Comparison of ENCODE assay signal across 19 cellular contexts in genomic region chr4:26737385-26737784, GRCh38.
"Had no signal": no experiment of that assay in that cellular context is flagged by ENCODE, and none has a peak within 500 bp of the region (broad histone marks: within the 10 kb centered on the region; RNA-seq: fewer than 3 reads in every experiment).

No MANE protein-coding gene starts in this region.

- H3K27me3 ChIP-seq: dorsolateral prefrontal cortex, esophagus muscularis mucosa, neutrophil, right atrium auricular region, stomach, tibial artery had no signal

- H3K4me1 ChIP-seq: prostate gland, testis had no signal

- H3K27ac ChIP-seq: dorsolateral prefrontal cortex, epithelial cell of prostate, esophagus muscularis mucosa, neutrophil, prostate gland, right atrium auricular region, stomach, testis, tibial artery had no signal

- H3K4me3 ChIP-seq: dorsolateral prefrontal cortex, esophagus muscularis mucosa, lung, prostate gland, right atrium auricular region, stomach, testis, tibial artery had no signal

- DNase-seq: cerebellar nuclear complex; dorsolateral prefrontal cortex; effector CD4-positive, alpha-beta T cell; naive B cell; stimulated activated CD4-positive, alpha-beta T cell treated with anti-CD3 and anti-CD28 coated beads, Interleukin-2, amount 100 ng/mL, for 24 hours; stimulated activated CD4-positive, alpha-beta T cell treated with anti-CD3 and anti-CD28 coated beads, Interleukin-4, amount 100 ng/mL, for 24 hours; stimulated activated naive CD4-positive, alpha-beta T cell treated with Interleukin-2 at 50 U/mL for 16 hours; stomach; testis; tibial artery had no signal

- H3K9me3 ChIP-seq: esophagus muscularis mucosa, neutrophil, prostate gland, right atrium auricular region, stomach, testis, tibial artery had no signal

- H3K36me3 ChIP-seq: esophagus muscularis mucosa, neutrophil, prostate gland, right atrium auricular region, stomach, tibial artery had no signal

- ATAC-seq: left lobe of liver; natural killer cell treated with Interleukin-12 subunit alpha and Interleukin-12 subunit beta and Interleukin-15 and Interleukin-18, amount 100 ng/mL, for 72 hours; sciatic nerve had no signal
